Comparison of ENCODE assay signal across 10 cellular contexts in the genomic region with DNA sequence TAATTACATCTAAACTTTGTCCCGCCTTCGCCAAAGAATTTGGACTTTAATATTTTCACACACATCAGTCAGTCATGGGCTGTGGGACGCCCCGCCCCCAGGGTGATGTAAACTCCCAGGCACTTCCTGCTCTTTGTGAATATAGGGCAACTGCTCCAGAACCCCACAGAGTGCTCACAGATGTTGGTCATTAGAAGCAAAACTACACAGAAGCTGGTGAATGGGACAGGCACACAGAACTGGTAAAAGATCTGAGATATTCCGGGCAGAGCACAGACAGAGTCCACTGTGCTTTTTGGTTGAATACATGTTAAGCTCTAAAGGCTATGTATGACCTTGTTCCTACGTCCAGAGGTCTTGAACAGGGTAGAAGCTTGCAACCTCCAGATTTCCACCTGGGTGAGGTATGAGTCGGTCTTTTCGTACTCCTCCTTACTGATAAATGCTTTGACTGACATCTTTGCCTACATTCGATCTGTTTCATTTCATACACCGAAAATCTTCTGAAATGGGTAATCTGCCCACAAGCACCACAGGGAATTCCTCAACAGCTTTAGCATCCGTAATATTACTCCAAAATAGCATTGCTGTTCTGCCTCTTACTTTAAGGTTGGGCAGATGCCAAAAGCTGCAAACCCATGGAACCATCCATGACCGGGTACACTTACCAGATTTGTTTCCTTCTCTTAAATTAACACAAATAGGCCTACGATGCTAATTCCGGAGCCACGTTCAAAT.
DNase-seq lines count a peak whose midpoint lies in the region; ATAC-seq and TF ChIP-seq lines count a peak whose summit lies in the region.
"Had no signal": no experiment of that assay in that cellular context is flagged by ENCODE, and none has a peak within 500 bp of the region (broad histone marks: within the 10 kb centered on the region; RNA-seq: fewer than 3 reads in every experiment).

No MANE protein-coding gene starts in this region.

- no peak overlapping the region for H3K27ac Mint-ChIP-seq in CD8-positive, alpha-beta memory T cell

- H3K4me3 ChIP-seq in heart right ventricle: no peak overlapping the region
- no peak overlapping the region for H3K4me3 ChIP-seq in CD8-positive, alpha-beta memory T cell (ENCODE audit: low read length)

- no peaks in the 10 kb centered on the region for H3K4me1 ChIP-seq in heart right ventricle
- no peaks in the 10 kb centered on the region for H3K4me1 ChIP-seq in CD8-positive, alpha-beta memory T cell (ENCODE audit: insufficient read depth, low read length)

- peaks cover 0 to 16% (median 0%) of the 10 kb centered on the region in 7 donors for H3K27me3 ChIP-seq in heart right ventricle
- H3K27me3 ChIP-seq in CD8-positive, alpha-beta memory T cell (ENCODE audit: insufficient read depth, low read length, poor library complexity, severe bottlenecking): no peaks in the 10 kb centered on the region

- no peak for TF ChIP-seq CTCF in heart right ventricle (IDR thresholded peaks at IDR 0.05)

- H3K27me3 Mint-ChIP-seq in CD8-positive, alpha-beta memory T cell: peaks cover 0 to 5% of the 10 kb centered on the region in 2 donors

- intact Hi-C loops in heart right ventricle (cut with DNase I): no loop called here

- POLR2A ChIA-PET in CD8-positive, alpha-beta memory T cell (lab: Charles Lee): no interaction called here

- CTCF ChIA-PET in CD8-positive, alpha-beta memory T cell (lab: Charles Lee): no interaction called here

- H3K9me3 Mint-ChIP-seq in CD8-positive, alpha-beta memory T cell: peaks cover 0 to 4% (median 0%) of the 10 kb centered on the region in 5 donors

- ATAC-seq in heart right ventricle (peak in 7 of 8 donors; percentile 46 to 83 (median 74)), HG03378 (IDR thresholded peaks at IDR 0.05; ENCODE audit: unreplicated experiment) (no peak), HG02884 (IDR thresholded peaks at IDR 0.05; ENCODE audit: unreplicated experiment) (no peak)

- H3K9me3 ChIP-seq in heart right ventricle: no peaks in the 10 kb centered on the region
- H3K9me3 ChIP-seq in CD8-positive, alpha-beta memory T cell (ENCODE audit: low read length): no peaks in the 10 kb centered on the region

- H3K36me3 Mint-ChIP-seq in CD8-positive, alpha-beta memory T cell: no peaks in the 10 kb centered on the region

- H3K27ac ChIP-seq in heart right ventricle: peak overlapping the region in 7 of 10 donors; percentile 1 to 47 (median 16)
- no peak overlapping the region for H3K27ac ChIP-seq in CD8-positive, alpha-beta memory T cell (ENCODE audit: low read depth, low read length)

- no peaks in the 10 kb centered on the region for H3K36me3 ChIP-seq in heart right ventricle
- H3K36me3 ChIP-seq in CD8-positive, alpha-beta memory T cell (ENCODE audit: insufficient read depth, low read length): no peaks in the 10 kb centered on the region

- DNase-seq in H4 (ENCODE audit: low spot score): peak; percentile 57
- peak; percentile 14 for DNase-seq in amniotic stem cell (lab: John Stamatoyannopoulos, UW)
- DNase-seq in heart right ventricle: peak; percentile 21 to 29
- peak; percentile 51 for DNase-seq in smooth muscle cell of the brain vasculature (ENCODE audit: low read depth, low spot score)
- no peak for DNase-seq in CD8-positive, alpha-beta memory T cell
- DNase-seq in activated CD4-positive, alpha-beta T cell treated with anti-CD3 and anti-CD28 coated beads for 1 hour: no peak
- DNase-seq: activated CD8-positive, alpha-beta memory T cell treated with anti-CD3 and anti-CD28 coated beads, Interleukin-2, amount 50 U/mL, for 48 hours; NCI-H1105 treated with DMSO at 0.1 percent for 48 hours had no signal

- H3K4me3 Mint-ChIP-seq in CD8-positive, alpha-beta memory T cell: no peak overlapping the region

- no peaks in the 10 kb centered on the region for H3K4me1 Mint-ChIP-seq in CD8-positive, alpha-beta memory T cell

- WGBS in heart right ventricle, 2 donors: 66 to 71% methylated on average over 15 of the region's 15 CpGs

Comparison
In these comparisons a context has a peak if more than half of its experiments do, and no peak if none do; other contexts are left out.
1. DNase-seq: peak in H4 (single experiment), amniotic stem cell (single experiment), heart right ventricle (2 of 2) and smooth muscle cell of the brain vasculature (single experiment); none in CD8-positive, alpha-beta memory T cell (0 of 5) and activated CD4-positive, alpha-beta T cell treated with anti-CD3 and anti-CD28 coated beads for 1 hour (single experiment).
2. ATAC-seq: peak in heart right ventricle (7 of 8); none in HG03378 (single experiment) and HG02884 (single experiment).